9 cellular contexts compared by ENCODE assay signal in genomic region chr1:202019235-202019558, GRCh38. TPM values are rescaled to one million over a fixed set of nuclear protein-coding genes. Genes with fewer than 3 reads are reported as not detected.
DNase-seq lines count a peak whose midpoint lies in the region; FAIRE-seq and TF ChIP-seq lines count a peak whose summit lies in the region.
"Not testable (repeated sequence)": the region's sequence is repeated elsewhere in the genome, so short reads cannot be mapped to it uniquely, and the experiment has no call there.
"Had no signal": no experiment of that assay in that cellular context is flagged by ENCODE, and none has a peak within 500 bp of the region (broad histone marks: within the 10 kb centered on the region; RNA-seq: fewer than 3 reads in every experiment).

No MANE protein-coding gene starts in this region.

- intact Hi-C loops in Caco-2 (cut with micrococcal nuclease; ENCODE audit: unreplicated experiment) = not testable (repeated sequence)
- intact Hi-C loops in prostate gland (cut with DNase I) = loop anchor here (10.0 kb wide), 1 partner anchor 96 kb away; no protein-coding TSS in a partner anchor

- peak overlapping the region; percentile 93 for H3K27ac ChIP-seq in VCaP
- H3K27ac ChIP-seq in endodermal cell (ENCODE audit: low read depth, low read length); keratinocyte (ENCODE audit: control insufficient read depth, insufficient read depth, low read length): not testable (repeated sequence)
- peak overlapping the region; percentile 99 to 100 for H3K27ac ChIP-seq in mucosa of rectum (ENCODE audit: low read depth in 2 of 2, low read length in 2 of 2)
- peak overlapping the region; percentile 87 to 91 for H3K27ac ChIP-seq in prostate gland

- peak overlapping the region; percentile 37 for H3K4me2 ChIP-seq in keratinocyte (ENCODE audit: control insufficient read depth, extremely low read depth, insufficient read depth, low read depth, low read length)

- FAIRE-seq in keratinocyte (lab: Jason Lieb, UNC) = not testable (repeated sequence)

- POLR2A ChIA-PET in Caco-2 (lab: Charles Lee) = interaction anchor here (0.7 kb wide), 1 partner anchor 24 kb away, joined by 4 read pairs; no protein-coding TSS in a partner anchor

- 96 to 98% methylated on average over 7 to 8 of the region's 8 CpGs for WGBS in endodermal cell (ENCODE audit: insufficient coverage in 1 of 2, insufficient read length in 1 of 2), 2 experiments
- 58% methylated on average over 8 of the region's 8 CpGs for WGBS in prostate gland

- H3K36me3 Mint-ChIP-seq in Caco-2 (ENCODE audit: insufficient read depth, unreplicated experiment) (peaks cover 49% of the 10 kb centered on the region), endodermal cell (ENCODE audit: low read depth) (peaks cover 15% of the 10 kb centered on the region)

- H3K4me1 Mint-ChIP-seq in Caco-2 (ENCODE audit: low read depth, unreplicated experiment) = peaks cover 50% of the 10 kb centered on the region
- H3K4me1 Mint-ChIP-seq in endodermal cell = peaks cover 22% of the 10 kb centered on the region

- peaks cover 71% of the 10 kb centered on the region for H3K4me1 ChIP-seq in Caco-2
- not testable (repeated sequence) for H3K4me1 ChIP-seq in endodermal cell (ENCODE audit: control insufficient read depth, insufficient read depth, low read length); prostate gland (replicated peaks)
- peaks cover 22% of the 10 kb centered on the region for H3K4me1 ChIP-seq in keratinocyte (ENCODE audit: control insufficient read depth, extremely low read depth, insufficient read depth, low read length)
- peaks cover 28 to 64% of the 10 kb centered on the region in 2 donors for H3K4me1 ChIP-seq in mucosa of rectum (ENCODE audit: control insufficient read depth in 2 of 2, insufficient read depth in 2 of 2, low read length in 2 of 2)

- not testable (repeated sequence) for H3K9me1 ChIP-seq in keratinocyte (ENCODE audit: control insufficient read depth, extremely low read depth, insufficient read depth, low read length)

- H3K9ac ChIP-seq in endodermal cell (ENCODE audit: extremely low read depth, low read length, poor library complexity, severe bottlenecking) = not testable (repeated sequence)
- peak overlapping the region; percentile 19 for H3K9ac ChIP-seq in keratinocyte (ENCODE audit: control insufficient read depth, extremely low read depth, insufficient read depth, low read length)
- peak overlapping the region; percentile 81 to 99 for H3K9ac ChIP-seq in mucosa of rectum (ENCODE audit: low read depth in 1 of 2, low read length in 2 of 2)

- dilution Hi-C loops in keratinocyte (cut with MboI; ENCODE audit: extremely low pct_ligation_motif_present, low sequenced_read_pairs) = not testable (repeated sequence)

- not testable (repeated sequence) for H2AFZ ChIP-seq in keratinocyte (ENCODE audit: control insufficient read depth, low read length)

- not testable (repeated sequence) for H3K9me3 ChIP-seq in Caco-2; MG63; endodermal cell (ENCODE audit: control insufficient read depth, low read length); keratinocyte (ENCODE audit: control insufficient read depth, low read depth, low read length); mucosa of rectum (ENCODE audit: control insufficient read depth in 2 of 2, low read length in 2 of 2); prostate gland

- peak overlapping the region; percentile 65 for H3K4me3 Mint-ChIP-seq in Caco-2 (ENCODE audit: unreplicated experiment)
- H3K4me3 Mint-ChIP-seq in endodermal cell = peak overlapping the region; percentile 12

- H3K4me3 ChIP-seq in Caco-2 (ENCODE audit: low read depth, low read length) (0 out of 2 replicates have a peak overlapping the region, but pooled peaks have one; percentile 1), keratinocyte (ENCODE audit: control insufficient read depth in 2 of 3, extremely low read depth in 1 of 3, insufficient read depth in 2 of 3, low read depth in 1 of 3, low read length in 3 of 3) (peak overlapping the region in 1 of 3 experiments; percentile 19), mucosa of rectum (ENCODE audit: low read length in 2 of 2) (peak overlapping the region; percentile 5 to 44)
- not testable (repeated sequence) for H3K4me3 ChIP-seq in MG63; endodermal cell (ENCODE audit: low read length); prostate gland

- TF ChIP-seq POLR2A in prostate gland (IDR thresholded peaks at IDR 0.05) = not testable (repeated sequence)

- H3K27ac Mint-ChIP-seq in Caco-2 (ENCODE audit: unreplicated experiment) (peak overlapping the region; percentile 71), endodermal cell (peak overlapping the region; percentile 23)

- DNase-seq in Caco-2; endodermal cell; keratinocyte (ENCODE audit: low read depth, low spot score); prostate gland (ENCODE audit: low spot score): not testable (repeated sequence)
- DNase-seq in MG63 = peak; percentile 43

- BruUV-seq in Caco-2 (replicated peaks; lab: Mats Ljungman, UMichigan) = not testable (repeated sequence)

- H3K36me3 ChIP-seq in Caco-2 (ENCODE audit: control insufficient read depth, insufficient read depth, low read length); MG63; endodermal cell (ENCODE audit: control insufficient read depth, insufficient read depth, low read length); keratinocyte (ENCODE audit: control insufficient read depth in 2 of 2, extremely low read depth in 1 of 2, insufficient read depth in 2 of 2, low read length in 2 of 2); prostate gland: not testable (repeated sequence)
- H3K36me3 ChIP-seq in mucosa of rectum (ENCODE audit: control insufficient read depth in 2 of 2, insufficient read depth in 2 of 2, low read length in 2 of 2) = peaks cover 15 to 21% of the 10 kb centered on the region in 2 donors

- not testable (repeated sequence) for TF ChIP-seq CTCF in Caco-2 (IDR thresholded peaks at IDR 0.05; ENCODE audit: insufficient read depth in 1 of 2, low read depth in 1 of 2, low read length in 1 of 2, severe bottlenecking in 1 of 2, unreplicated experiment in 1 of 2); VCaP (conservative IDR thresholded peaks at IDR 0.05); endodermal cell (conservative IDR thresholded peaks at IDR 0.05); keratinocyte (optimal IDR thresholded peaks at IDR 0.05 in 1 of 3, IDR thresholded peaks at IDR 0.05 in 1 of 3, conservative IDR thresholded peaks at IDR 0.05 in 1 of 3; ENCODE audit: extremely low read depth in 1 of 3, insufficient read depth in 2 of 3, low read length in 3 of 3); prostate gland (IDR thresholded peaks at IDR 0.05)

- H4K20me1 ChIP-seq in keratinocyte (ENCODE audit: control insufficient read depth, extremely low read depth, insufficient read depth, low read length) = not testable (repeated sequence)

- CTCF ChIA-PET in Caco-2 (lab: Charles Lee) = interaction anchor here (1.4 kb wide), 1 partner anchor 9 kb away, joined by 4 read pairs; the partner anchor contains the start of gene ELF3

- not testable (repeated sequence) for H3K27me3 Mint-ChIP-seq in Caco-2 (ENCODE audit: insufficient read depth, unreplicated experiment); endodermal cell (ENCODE audit: insufficient read depth)

- H3K79me2 ChIP-seq in keratinocyte (ENCODE audit: control insufficient read depth, insufficient read depth, low read length) = not testable (repeated sequence)

- not testable (repeated sequence) for H3K27me3 ChIP-seq in Caco-2 (replicated peaks; ENCODE audit: control insufficient read depth, insufficient read depth, low read length); MG63; endodermal cell (ENCODE audit: control insufficient read depth, insufficient read depth, low read length, poor library complexity, severe bottlenecking); keratinocyte (ENCODE audit: control insufficient read depth, extremely low read depth, insufficient read depth, low read length); mucosa of rectum (ENCODE audit: control insufficient read depth in 2 of 2, insufficient read depth in 2 of 2, low read length in 2 of 2); prostate gland (replicated peaks; ENCODE audit: insufficient read depth)

- H3K9me3 Mint-ChIP-seq in Caco-2 (ENCODE audit: unreplicated experiment); endodermal cell: not testable (repeated sequence)

RNA-seq across cellular contexts. Expression of gene ELF3, which starts 8.8 kb away (rescaled TPM):
- total RNA-seq in Caco-2 (2022) = 116 and 126 TPM in 2 replicates
- total RNA-seq in MG63 (2014; rRNA removed; shearing (Covaris generic); ENCODE audit: low replicate concordance) = not detected in 2 replicates
- total RNA-seq in endodermal cell = 10 to 100 TPM; 11.8 to 13.2 TPM
- polyA plus RNA-seq in endodermal cell (2013, experiment 1 of 2) = 2.4 TPM
- polyA plus RNA-seq in endodermal cell (2013, experiment 2 of 2) = 2.5 TPM
- polyA plus RNA-seq in keratinocyte = 0.23 to 1.1 TPM (median 0.51 TPM) in 3 replicates
- 5.3 TPM for polyA plus RNA-seq in keratinocyte (2011; ENCODE audit: low read depth)
- 0.18 and 0.64 TPM in 2 replicates for polyA plus RNA-seq in keratinocyte (2011; cell fraction: cytosol; rRNA removed)
- 2.2 and 3.1 TPM in 2 replicates for polyA plus RNA-seq in keratinocyte (2011; cell fraction: nucleus; rRNA removed)
- 0.28 and 10.7 TPM in 2 replicates for polyA plus RNA-seq in keratinocyte (2012; ENCODE audit: low replicate concordance)
- polyA minus RNA-seq in keratinocyte = 0.20 to 1.2 TPM (median 0.89 TPM) in 3 replicates
- 1.9 TPM for polyA minus RNA-seq in keratinocyte (2011; cell fraction: cytosol; rRNA and poly(A)+ RNA removed)
- polyA minus RNA-seq in keratinocyte (2011; cell fraction: nucleus; rRNA and poly(A)+ RNA removed) = 1.2 TPM in 2 replicates
- 100 to 1,000 TPM in 1 of 2 donors, 10 to 100 TPM in 1; 74.4 to 191 TPM for total RNA-seq in prostate gland
- total RNA-seq: RPMI7951 had no signal
- polyA plus RNA-seq: CD14-positive monocyte had no signal

RNA-seq across cellular contexts. Expression of gene RNPEP, which starts 36.7 kb away (rescaled TPM):
- total RNA-seq in Caco-2 (2022) (75.9 and 83.0 TPM in 2 replicates), endodermal cell (10 to 100 TPM; 46.6 to 73.5 TPM), prostate gland (100 to 1,000 TPM in 1 of 2 donors, 10 to 100 TPM in 1; 70.4 to 104 TPM)
- total RNA-seq in MG63 (2014; rRNA removed; shearing (Covaris generic); ENCODE audit: low replicate concordance) = 112 and 135 TPM in 2 replicates
- polyA plus RNA-seq in endodermal cell (2013, experiment 1 of 2) = 46.5 TPM
- 49.5 TPM for polyA plus RNA-seq in endodermal cell (2013, experiment 2 of 2)
- polyA plus RNA-seq in keratinocyte = 35.4 to 63.0 TPM (median 59.8 TPM) in 3 replicates
- 32.3 TPM for polyA plus RNA-seq in keratinocyte (2011; ENCODE audit: low read depth)
- polyA plus RNA-seq in keratinocyte (2011; cell fraction: cytosol; rRNA removed) = 46.5 and 51.2 TPM in 2 replicates
- 71.9 and 75.9 TPM in 2 replicates for polyA plus RNA-seq in keratinocyte (2011; cell fraction: nucleus; rRNA removed)
- polyA plus RNA-seq in keratinocyte (2012; ENCODE audit: low replicate concordance) = 66.8 and 71.1 TPM in 2 replicates
- 53.5 to 133 TPM (median 56.0 TPM) in 3 replicates for polyA minus RNA-seq in keratinocyte
- polyA minus RNA-seq in keratinocyte (2011; cell fraction: cytosol; rRNA and poly(A)+ RNA removed) = 46.4 TPM
- polyA minus RNA-seq in keratinocyte (2011; cell fraction: nucleus; rRNA and poly(A)+ RNA removed) = 29.3 and 37.8 TPM in 2 replicates

Comparison
In these comparisons a context has a peak if more than half of its experiments do, and no peak if none do; other contexts are left out.
1. RNA of gene ELF3, which starts 8.8 kb away (total RNA-seq): 74.4 to 191 TPM in prostate gland, 116 to 126 TPM in Caco-2 and 11.8 to 13.2 TPM in endodermal cell; not detected in MG63; every median in the first group is over 10 times any median in the second.